Comparison of ENCODE assay signal across 1 cellular context in the genomic region with DNA sequence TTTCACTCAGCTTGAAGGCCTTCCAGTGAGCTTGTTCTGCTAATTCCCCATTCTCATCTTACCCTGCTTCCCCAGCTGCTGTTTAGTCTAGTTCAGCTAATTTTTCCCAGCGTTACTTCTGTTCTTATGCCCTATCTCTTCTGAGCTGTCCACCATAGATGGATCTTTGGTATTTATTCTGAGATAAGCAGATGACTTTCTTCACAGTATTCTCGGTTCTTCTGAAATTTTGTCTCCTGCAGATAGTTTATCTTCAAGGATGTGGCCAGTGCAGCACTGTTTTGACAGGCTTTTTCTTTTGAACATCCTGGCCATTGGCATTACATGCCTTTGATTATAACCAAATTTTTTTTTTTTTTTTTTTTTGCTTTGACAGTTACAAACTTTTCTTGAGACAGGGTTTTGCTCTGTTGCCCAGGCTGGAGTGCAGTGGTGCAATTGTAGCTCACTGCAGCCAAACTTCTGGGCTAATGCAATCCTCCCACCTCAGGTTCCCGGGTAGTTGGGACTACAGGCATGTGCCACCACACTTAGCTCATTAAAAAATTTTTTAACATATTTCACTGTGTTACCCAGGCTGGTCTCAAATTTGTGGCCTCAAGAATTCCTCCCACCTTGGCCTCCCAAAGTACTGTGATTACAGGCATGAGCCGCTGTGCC.
TF ChIP-seq lines count a peak whose summit lies in the region.

No MANE protein-coding gene starts in this region.

TF ChIP-seq in K562, 482 proteins besides CTCF, POLR2A, EP300 and RAD21 (continued from another document and continues in another):
- no peak for TF ChIP-seq ZNF140 (CRISPR knock-in tag; IDR thresholded peaks at IDR 0.05)
- no peak for TF ChIP-seq ARID2 (IDR thresholded peaks at IDR 0.05)
- TF ChIP-seq SP2 (IDR thresholded peaks at IDR 0.05; ENCODE audit: extremely low read depth, low read depth, low read length, poor library complexity, severe bottlenecking) = no peak
- TF ChIP-seq DNMT1 (IDR thresholded peaks at IDR 0.05) = no peak
- TF ChIP-seq TBL1XR1 (IDR thresholded peaks at IDR 0.05; ENCODE audit: low read length in 2 of 2) = peak in 1 of 2 experiments; percentile 89; a peak in 2 of 4 replicates
- no peak for TF ChIP-seq CEBPG (CRISPR knock-in tag; IDR thresholded peaks at IDR 0.05)
- peak in 1 of 2 experiments; percentile 12; a peak in 2 of 4 replicates for TF ChIP-seq CEBPG (tag; conservative IDR thresholded peaks at IDR 0.05 in 1 of 2, IDR thresholded peaks at IDR 0.05 in 1 of 2)
- TF ChIP-seq RBM17 (IDR thresholded peaks at IDR 0.05; ENCODE audit: borderline replicate concordance, low read depth, low read length) = no peak
- TF ChIP-seq ZNF41 (CRISPR knock-in tag; conservative IDR thresholded peaks at IDR 0.05) = peak; percentile 61; the same call in 1 of the 2 replicates
- no peak for TF ChIP-seq ZZZ3 (IDR thresholded peaks at IDR 0.05)
- no peak for TF ChIP-seq IRF2 (CRISPR knock-in tag; IDR thresholded peaks at IDR 0.05)
- no peak for TF ChIP-seq ZNF609 (CRISPR knock-in tag; IDR thresholded peaks at IDR 0.05; ENCODE audit: borderline replicate concordance)
- no peak for TF ChIP-seq SNRNP70 (optimal IDR thresholded peaks at IDR 0.05; ENCODE audit: low read depth, low read length)
- TF ChIP-seq, protein P1, sequence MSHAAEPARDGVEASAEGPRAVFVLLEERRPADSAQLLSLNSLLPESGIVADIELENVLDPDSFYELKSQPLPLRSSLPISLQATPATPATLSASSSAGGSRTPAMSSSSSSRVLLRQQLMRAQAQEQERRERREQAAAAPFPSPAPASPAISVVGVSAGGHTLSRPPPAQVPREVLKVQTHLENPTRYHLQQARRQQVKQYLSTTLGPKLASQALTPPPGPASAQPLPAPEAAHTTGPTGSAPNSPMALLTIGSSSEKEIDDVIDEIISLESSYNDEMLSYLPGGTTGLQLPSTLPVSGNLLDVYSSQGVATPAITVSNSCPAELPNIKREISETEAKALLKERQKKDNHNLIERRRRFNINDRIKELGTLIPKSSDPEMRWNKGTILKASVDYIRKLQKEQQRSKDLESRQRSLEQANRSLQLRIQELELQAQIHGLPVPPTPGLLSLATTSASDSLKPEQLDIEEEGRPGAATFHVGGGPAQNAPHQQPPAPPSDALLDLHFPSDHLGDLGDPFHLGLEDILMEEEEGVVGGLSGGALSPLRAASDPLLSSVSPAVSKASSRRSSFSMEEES (CRISPR knock-in tag; IDR thresholded peaks at IDR 0.05) = no peak
- peak; percentile 87 for TF ChIP-seq HDAC3 (IDR thresholded peaks at IDR 0.05; ENCODE audit: borderline replicate concordance, partially characterized antibody)
- TF ChIP-seq, protein P2, sequence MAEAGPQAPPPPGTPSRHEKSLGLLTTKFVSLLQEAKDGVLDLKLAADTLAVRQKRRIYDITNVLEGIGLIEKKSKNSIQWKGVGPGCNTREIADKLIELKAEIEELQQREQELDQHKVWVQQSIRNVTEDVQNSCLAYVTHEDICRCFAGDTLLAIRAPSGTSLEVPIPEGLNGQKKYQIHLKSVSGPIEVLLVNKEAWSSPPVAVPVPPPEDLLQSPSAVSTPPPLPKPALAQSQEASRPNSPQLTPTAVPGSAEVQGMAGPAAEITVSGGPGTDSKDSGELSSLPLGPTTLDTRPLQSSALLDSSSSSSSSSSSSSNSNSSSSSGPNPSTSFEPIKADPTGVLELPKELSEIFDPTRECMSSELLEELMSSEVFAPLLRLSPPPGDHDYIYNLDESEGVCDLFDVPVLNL (CRISPR knock-in tag; IDR thresholded peaks at IDR 0.05; ENCODE audit: low read depth) = no peak
- TF ChIP-seq ZNF584 (CRISPR knock-in tag; IDR thresholded peaks at IDR 0.05; ENCODE audit: low read depth) = no peak
- peak; percentile 65 for TF ChIP-seq ZNF239 (CRISPR knock-in tag; IDR thresholded peaks at IDR 0.05)
- TF ChIP-seq, protein P3, sequence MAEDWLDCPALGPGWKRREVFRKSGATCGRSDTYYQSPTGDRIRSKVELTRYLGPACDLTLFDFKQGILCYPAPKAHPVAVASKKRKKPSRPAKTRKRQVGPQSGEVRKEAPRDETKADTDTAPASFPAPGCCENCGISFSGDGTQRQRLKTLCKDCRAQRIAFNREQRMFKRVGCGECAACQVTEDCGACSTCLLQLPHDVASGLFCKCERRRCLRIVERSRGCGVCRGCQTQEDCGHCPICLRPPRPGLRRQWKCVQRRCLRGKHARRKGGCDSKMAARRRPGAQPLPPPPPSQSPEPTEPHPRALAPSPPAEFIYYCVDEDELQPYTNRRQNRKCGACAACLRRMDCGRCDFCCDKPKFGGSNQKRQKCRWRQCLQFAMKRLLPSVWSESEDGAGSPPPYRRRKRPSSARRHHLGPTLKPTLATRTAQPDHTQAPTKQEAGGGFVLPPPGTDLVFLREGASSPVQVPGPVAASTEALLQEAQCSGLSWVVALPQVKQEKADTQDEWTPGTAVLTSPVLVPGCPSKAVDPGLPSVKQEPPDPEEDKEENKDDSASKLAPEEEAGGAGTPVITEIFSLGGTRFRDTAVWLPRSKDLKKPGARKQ (CRISPR knock-in tag; IDR thresholded peaks at IDR 0.05) = no peak
- TF ChIP-seq ZNF589 (CRISPR knock-in tag; IDR thresholded peaks at IDR 0.05; ENCODE audit: low read depth) = peak; percentile 64; the same call in 1 of the 2 replicates
- TF ChIP-seq NFE2L1 (tag; IDR thresholded peaks at IDR 0.05; ENCODE audit: borderline replicate concordance, low read depth) = no peak
- TF ChIP-seq CHD7 (IDR thresholded peaks at IDR 0.05; ENCODE audit: low read depth, low read length) = no peak
- peak; percentile 40; the same call in 1 of the 2 replicates for TF ChIP-seq NFIC (IDR thresholded peaks at IDR 0.05)
- TF ChIP-seq AFF4 (CRISPR knock-in tag; IDR thresholded peaks at IDR 0.05) = no peak
- TF ChIP-seq HDAC6 (IDR thresholded peaks at IDR 0.05; ENCODE audit: low read depth, low read length) = no peak
